15 cellular contexts compared by ENCODE assay signal in the genomic region with DNA sequence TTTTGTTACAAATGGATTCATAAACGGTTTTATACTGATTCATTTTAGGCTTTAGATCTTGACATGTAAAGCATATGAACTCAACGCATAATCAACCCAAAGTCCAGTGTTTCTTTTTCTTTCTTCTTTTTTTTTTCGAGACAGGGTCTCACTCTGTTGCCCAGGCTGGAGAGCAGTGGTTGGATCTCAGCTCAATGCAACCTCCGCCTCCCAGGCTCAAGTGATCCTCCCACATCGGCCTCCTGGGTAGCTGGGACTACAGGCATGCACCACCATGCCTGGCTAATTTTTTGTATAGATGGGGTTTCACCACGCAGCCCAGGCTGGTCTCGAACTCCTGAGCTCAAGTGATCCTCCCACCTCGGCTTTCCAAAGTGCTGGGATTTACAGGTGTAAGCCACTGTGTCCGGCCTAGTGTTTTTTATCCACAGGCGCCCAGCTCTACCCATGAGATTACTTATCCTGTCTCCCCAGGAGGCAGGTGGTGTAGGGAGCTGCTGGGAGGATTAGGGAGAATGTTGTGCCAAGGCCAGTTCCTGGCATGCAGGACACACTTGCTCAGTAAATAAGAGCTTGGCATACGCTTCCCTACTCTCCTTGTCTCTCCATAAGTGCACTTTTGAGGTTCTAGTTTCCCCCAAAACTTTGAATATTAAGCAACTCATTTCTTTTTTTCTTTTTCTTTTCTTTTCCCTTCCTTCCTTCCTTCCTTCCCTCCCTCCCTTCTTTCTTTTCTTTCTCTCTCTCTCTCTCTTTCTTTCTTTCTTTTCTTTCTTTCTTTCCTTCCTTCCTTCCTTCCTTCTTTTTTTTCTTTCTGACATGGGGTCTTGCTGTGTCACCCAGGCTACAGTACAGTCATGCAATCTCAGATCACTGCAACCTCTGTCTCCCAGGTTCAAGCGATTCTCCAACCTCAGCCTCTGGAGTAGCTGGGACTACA. TPM values are rescaled to one million over a fixed set of nuclear protein-coding genes. Genes with fewer than 3 reads are reported as not detected.
A peak's percentile ranks its signal among the peaks of the same experiment; 100 is the strongest.
DNase-seq lines count a peak whose midpoint lies in the region; ATAC-seq, FAIRE-seq and TF ChIP-seq lines count a peak whose summit lies in the region.
"Had no signal": no experiment of that assay in that cellular context is flagged by ENCODE, and none has a peak within 500 bp of the region (broad histone marks: within the 10 kb centered on the region; RNA-seq: fewer than 3 reads in every experiment).

No MANE protein-coding gene starts in this region.

- no peak overlapping the region for H3K4me3 ChIP-seq in pancreas

- H3K27me3 Mint-ChIP-seq in activated T-cell treated with anti-CD3 and anti-CD28 coated beads, Interleukin-2, amount 50 U/mL, for 72 hours (ENCODE audit: low read depth), result peaks cover 38% of the 10 kb centered on the region

- DNase-seq in activated T-cell treated with anti-CD3 and anti-CD28 coated beads, Interleukin-2, amount 50 U/mL, for 72 hours, result no peak
- no peak for DNase-seq in activated T-cell treated with anti-CD3 and anti-CD28 coated beads, Interleukin-2, amount 50 U/mL, for 48 hours
- DNase-seq in islet precursor cell (peak; percentile 22), pancreas (peak in 5 of 6 donors; percentile 62 to 84 (median 78)), ureter (ENCODE audit: low spot score) (peak; percentile 33), GM13977 (ENCODE audit: low spot score) (no peak), RWPE1 (ENCODE audit: low spot score) (no peak), HuH-7 (ENCODE audit: low spot score) (no peak)
- DNase-seq: CD8-positive, alpha-beta T cell; DMS79; NCI-H1436; NCI-H2029; NCI-H2171; NCI-H446 treated with DMSO at 0.1 percent for 48 hours had no signal

- H3K4me1 ChIP-seq in pancreas, result peaks cover 22 to 43% (median 29%) of the 10 kb centered on the region in 3 donors

- in situ Hi-C loops in GM13977 (cut with MboI; ENCODE audit: low pct_unique_long_range_greater_than_20kb, low sequenced_read_pairs, unreplicated experiment), result no loop called here

- H3K36me3 Mint-ChIP-seq in activated T-cell treated with anti-CD3 and anti-CD28 coated beads, Interleukin-2, amount 50 U/mL, for 72 hours (ENCODE audit: insufficient read depth in 2 of 2), result no peaks in the 10 kb centered on the region
- H3K36me3 Mint-ChIP-seq: CD8-positive, alpha-beta T cell had no signal

- CTCF ChIA-PET in RWPE1 (lab: Yijun Ruan, JAX), result interaction anchor here (1.0 kb wide), 1 partner anchor 67 kb away, joined by 3 read pairs; no protein-coding TSS in a partner anchor

- peak overlapping the region in 2 of 4 donors; percentile 33 to 50 for H3K27ac ChIP-seq in pancreas
- H3K27ac ChIP-seq in RWPE1, result no peak overlapping the region

- no peaks in the 10 kb centered on the region for H3K4me1 Mint-ChIP-seq in activated T-cell treated with anti-CD3 and anti-CD28 coated beads, Interleukin-2, amount 50 U/mL, for 72 hours (ENCODE audit: low read depth)

- no peak overlapping the region for H3K4me3 Mint-ChIP-seq in activated T-cell treated with anti-CD3 and anti-CD28 coated beads, Interleukin-2, amount 50 U/mL, for 72 hours
- H3K4me3 Mint-ChIP-seq: CD8-positive, alpha-beta T cell had no signal

- no peaks in the 10 kb centered on the region for H3K27me3 ChIP-seq in pancreas

- H3K36me3 ChIP-seq in pancreas, result no peaks in the 10 kb centered on the region

- peak overlapping the region; percentile 5 for H3K27ac Mint-ChIP-seq in activated T-cell treated with anti-CD3 and anti-CD28 coated beads, Interleukin-2, amount 50 U/mL, for 72 hours
- H3K27ac Mint-ChIP-seq: CD8-positive, alpha-beta T cell had no signal

- no peak for ATAC-seq in activated T-cell treated with anti-CD3 and anti-CD28 coated beads, Interleukin-2, amount 50 U/mL, for 72 hours (replicated peaks in 1 of 2)
- ATAC-seq in pancreas, result peak in 3 of 4 donors; percentile 25 to 42 (median 40)
- ATAC-seq: CD8-positive, alpha-beta T cell had no signal

- intact Hi-C loops in pancreas (cut with DNase I), result no loop called here

- POLR2A ChIA-PET in RWPE1 (lab: Yijun Ruan, JAX; ENCODE audit: low non-redundant PET), result interaction anchor here (0.6 kb wide), 1 partner anchor 20 kb away, joined by 7 read pairs; no protein-coding TSS in a partner anchor

- TF ChIP-seq CTCF in pancreas (IDR thresholded peaks at IDR 0.05) (no peak), GM13977 (IDR thresholded peaks at IDR 0.05; ENCODE audit: extremely low read depth, insufficient read depth, missing control alignments) (no peak), RWPE1 (conservative IDR thresholded peaks at IDR 0.05; ENCODE audit: low read depth) (no peak)

- WGBS in pancreas, 2 donors, result 50 to 53% methylated on average over 12 of the region's 12 CpGs

- FAIRE-seq in pancreas (lab: Jason Lieb, UNC), result no peak
- FAIRE-seq: H54 had no signal

- H3K9me3 ChIP-seq in pancreas, result no peaks in the 10 kb centered on the region

- H3K9me3 Mint-ChIP-seq in activated T-cell treated with anti-CD3 and anti-CD28 coated beads, Interleukin-2, amount 50 U/mL, for 72 hours, result no peaks in the 10 kb centered on the region
- H3K9me3 Mint-ChIP-seq: CD8-positive, alpha-beta T cell had no signal

RNA-seq across cellular contexts. Expression of gene CEBPA, which starts 4.8 kb away (rescaled TPM):
- 1 to 10 TPM in 1 of 2 donors, under 1 TPM in 1; 0.82 to 1.0 TPM for total RNA-seq in activated T-cell treated with anti-CD3 and anti-CD28 coated beads, Interleukin-2, amount 50 U/mL, for 72 hours
- total RNA-seq in pancreas, result 10 to 100 TPM in 3 of 6 donors, 1 to 10 TPM in 3; 6.1 to 18.7 (median 9.7) TPM
- 1 to 10 TPM; 4.4 to 7.7 TPM for polyA plus RNA-seq in pancreas
- 34.1 TPM for total RNA-seq in ureter

Comparison
In these comparisons a context has a peak if more than half of its experiments do, and no peak if none do; other contexts are left out.
1. ATAC-seq: peak in pancreas (3 of 4); none in activated T-cell treated with anti-CD3 and anti-CD28 coated beads, Interleukin-2, amount 50 U/mL, for 72 hours (0 of 2).
2. DNase-seq: peak in islet precursor cell (single experiment), pancreas (5 of 6) and ureter (single experiment); none in activated T-cell treated with anti-CD3 and anti-CD28 coated beads, Interleukin-2, amount 50 U/mL, for 72 hours (0 of 2), activated T-cell treated with anti-CD3 and anti-CD28 coated beads, Interleukin-2, amount 50 U/mL, for 48 hours (0 of 2), GM13977 (single experiment), RWPE1 (single experiment) and HuH-7 (single experiment).